ENCODE assay signal across 25 cellular contexts in genomic region chr9:32454280-32454679, GRCh38.
"Had no signal": no experiment of that assay in that cellular context is flagged by ENCODE, and none has a peak within 500 bp of the region (broad histone marks: within the 10 kb centered on the region; RNA-seq: fewer than 3 reads in every experiment).

No MANE protein-coding gene starts in this region.

- DNase-seq: activated CD4-positive, alpha-beta memory T cell treated with anti-CD3 and anti-CD28 coated beads for 36 hours; activated CD4-positive, alpha-beta T cell treated with anti-CD3 and anti-CD28 coated beads for 36 hours; activated CD4-positive, alpha-beta T cell treated with anti-CD3 and anti-CD28 coated beads, Interleukin-2, amount 10 ng/mL, durations not matched to agents 24 days and 14 days; activated CD4-positive, CD25-positive, alpha-beta regulatory T cell; activated CD4-positive, CD25-positive, alpha-beta regulatory T cell treated with anti-CD3 and anti-CD28 coated beads, Interleukin-2, amount 50 U/mL, for 72 hours; activated CD8-positive, alpha-beta memory T cell treated with anti-CD3 and anti-CD28 coated beads, Interleukin-2, amount 10 ng/mL, durations not matched to agents 7 days and 5 days; activated CD8-positive, alpha-beta memory T cell treated with anti-CD3 and anti-CD28 coated beads, Interleukin-2, amount 50 U/mL, for 4 hours; activated CD8-positive, alpha-beta T cell treated with anti-CD3 and anti-CD28 coated beads, Interleukin-2, amount 10 ng/mL, durations not matched to agents 7 days and 5 days; activated gamma-delta T cell; activated naive CD4-positive, alpha-beta T cell; activated naive CD4-positive, alpha-beta T cell treated with anti-CD3 and anti-CD28 coated beads, Interleukin-2, amount 50 U/mL, for 16 hours; activated naive CD8-positive, alpha-beta T cell treated with anti-CD3 and anti-CD28 coated beads for 36 hours; activated naive CD8-positive, alpha-beta T cell treated with anti-CD3 and anti-CD28 coated beads, Interleukin-2, amount 50 U/mL, for 24 hours; activated T-cell treated with anti-CD3 and anti-CD28 coated beads, Interleukin-2, amount 50 U/mL, for 1 hour; activated T-cell treated with anti-CD3 and anti-CD28 coated beads, Interleukin-2, amount 50 U/mL, for 48 hours; adrenal gland; colonic mucosa; effector CD8-positive, alpha-beta T cell; esophagus squamous epithelium; foreskin melanocyte; T-helper 2 cell had no signal

- H3K4me1 ChIP-seq: adrenal gland, ascending aorta, colonic mucosa, esophagus squamous epithelium had no signal

- H3K4me3 ChIP-seq: adrenal gland, ascending aorta, colonic mucosa, esophagus squamous epithelium, gastroesophageal sphincter had no signal

- H3K4me1 Mint-ChIP-seq: activated CD4-positive, alpha-beta T cell treated with anti-CD3 and anti-CD28 coated beads for 36 hours; activated CD4-positive, alpha-beta T cell treated with anti-CD3 and anti-CD28 coated beads, Interleukin-2, amount 10 ng/mL, durations not matched to agents 24 days and 14 days; activated CD8-positive, alpha-beta memory T cell treated with anti-CD3 and anti-CD28 coated beads, Interleukin-2, amount 10 ng/mL, durations not matched to agents 7 days and 5 days; activated naive CD8-positive, alpha-beta T cell treated with anti-CD3 and anti-CD28 coated beads for 36 hours; activated naive CD8-positive, alpha-beta T cell treated with anti-CD3 and anti-CD28 coated beads, Interleukin-2, amount 50 U/mL, for 24 hours had no signal

- H3K9me3 Mint-ChIP-seq: activated CD4-positive, alpha-beta memory T cell treated with anti-CD3 and anti-CD28 coated beads for 36 hours; activated CD4-positive, alpha-beta T cell treated with anti-CD3 and anti-CD28 coated beads, Interleukin-2, amount 10 ng/mL, durations not matched to agents 24 days and 14 days; activated naive CD8-positive, alpha-beta T cell treated with anti-CD3 and anti-CD28 coated beads for 36 hours; activated naive CD8-positive, alpha-beta T cell treated with anti-CD3 and anti-CD28 coated beads, Interleukin-2, amount 50 U/mL, for 24 hours; activated T-helper 1 cell treated with anti-CD3 and anti-CD28 coated beads, Interleukin-12 subunit alpha, Interleukin-12 subunit beta, Interleukin-2, Interleukin-4 antibody, amounts not matched to agents 30 ng/mL and 10 ng/mL and 1 ng/mL, durations not matched to agents 14 hours and 24 hours and 36 hours had no signal

- H3K27me3 Mint-ChIP-seq: activated CD4-positive, alpha-beta memory T cell treated with anti-CD3 and anti-CD28 coated beads for 36 hours; activated CD4-positive, alpha-beta T cell treated with anti-CD3 and anti-CD28 coated beads for 36 hours; activated CD4-positive, alpha-beta T cell treated with anti-CD3 and anti-CD28 coated beads, Interleukin-2, amount 10 ng/mL, durations not matched to agents 24 days and 14 days; activated CD8-positive, alpha-beta memory T cell treated with anti-CD3 and anti-CD28 coated beads, Interleukin-2, amount 10 ng/mL, durations not matched to agents 7 days and 5 days; activated naive CD8-positive, alpha-beta T cell treated with anti-CD3 and anti-CD28 coated beads for 36 hours; activated naive CD8-positive, alpha-beta T cell treated with anti-CD3 and anti-CD28 coated beads, Interleukin-2, amount 50 U/mL, for 24 hours had no signal

- H3K9me3 ChIP-seq: adrenal gland, ascending aorta, colonic mucosa, esophagus squamous epithelium, gastroesophageal sphincter had no signal

- H3K27me3 ChIP-seq: adrenal gland, ascending aorta, colonic mucosa, esophagus squamous epithelium, gastroesophageal sphincter had no signal

- H3K27ac Mint-ChIP-seq: activated CD4-positive, alpha-beta memory T cell treated with anti-CD3 and anti-CD28 coated beads for 36 hours; activated CD4-positive, alpha-beta T cell treated with anti-CD3 and anti-CD28 coated beads for 36 hours; activated CD4-positive, alpha-beta T cell treated with anti-CD3 and anti-CD28 coated beads, Interleukin-2, amount 10 ng/mL, durations not matched to agents 24 days and 14 days; activated CD8-positive, alpha-beta memory T cell treated with anti-CD3 and anti-CD28 coated beads, Interleukin-2, amount 10 ng/mL, durations not matched to agents 7 days and 5 days; activated CD8-positive, alpha-beta T cell treated with anti-CD3 and anti-CD28 coated beads, Interleukin-2, amount 10 ng/mL, durations not matched to agents 7 days and 5 days; activated naive CD8-positive, alpha-beta T cell treated with anti-CD3 and anti-CD28 coated beads for 36 hours; activated naive CD8-positive, alpha-beta T cell treated with anti-CD3 and anti-CD28 coated beads, Interleukin-2, amount 50 U/mL, for 24 hours; activated T-helper 1 cell treated with anti-CD3 and anti-CD28 coated beads, Interleukin-12 subunit alpha, Interleukin-12 subunit beta, Interleukin-2, Interleukin-4 antibody, amounts not matched to agents 30 ng/mL and 10 ng/mL and 1 ng/mL, durations not matched to agents 14 hours and 24 hours and 36 hours had no signal

- ATAC-seq: activated CD4-positive, alpha-beta T cell treated with anti-CD3 and anti-CD28 coated beads for 36 hours; activated CD8-positive, alpha-beta memory T cell treated with anti-CD3 and anti-CD28 coated beads, Interleukin-2, amount 10 ng/mL, durations not matched to agents 7 days and 5 days; activated CD8-positive, alpha-beta T cell treated with anti-CD3 and anti-CD28 coated beads, Interleukin-2, amount 10 ng/mL, durations not matched to agents 7 days and 5 days; activated naive CD8-positive, alpha-beta T cell treated with anti-CD3 and anti-CD28 coated beads, Interleukin-2, amount 50 U/mL, for 24 hours; gastroesophageal sphincter had no signal

- H3K4me3 Mint-ChIP-seq: activated CD4-positive, alpha-beta memory T cell treated with anti-CD3 and anti-CD28 coated beads for 36 hours; activated CD4-positive, alpha-beta T cell treated with anti-CD3 and anti-CD28 coated beads for 36 hours; activated CD4-positive, alpha-beta T cell treated with anti-CD3 and anti-CD28 coated beads, Interleukin-2, amount 10 ng/mL, durations not matched to agents 24 days and 14 days; activated CD8-positive, alpha-beta memory T cell treated with anti-CD3 and anti-CD28 coated beads, Interleukin-2, amount 10 ng/mL, durations not matched to agents 7 days and 5 days; activated CD8-positive, alpha-beta T cell treated with anti-CD3 and anti-CD28 coated beads, Interleukin-2, amount 10 ng/mL, durations not matched to agents 7 days and 5 days; activated naive CD8-positive, alpha-beta T cell treated with anti-CD3 and anti-CD28 coated beads for 36 hours; activated naive CD8-positive, alpha-beta T cell treated with anti-CD3 and anti-CD28 coated beads, Interleukin-2, amount 50 U/mL, for 24 hours; activated T-helper 1 cell treated with anti-CD3 and anti-CD28 coated beads, Interleukin-12 subunit alpha, Interleukin-12 subunit beta, Interleukin-2, Interleukin-4 antibody, amounts not matched to agents 30 ng/mL and 10 ng/mL and 1 ng/mL, durations not matched to agents 14 hours and 24 hours and 36 hours had no signal

- H3K27ac ChIP-seq: ascending aorta, colonic mucosa, epithelial cell of prostate, esophagus squamous epithelium, gastroesophageal sphincter had no signal
